ENCODE assay signal across 10 cellular contexts in the genomic region with DNA sequence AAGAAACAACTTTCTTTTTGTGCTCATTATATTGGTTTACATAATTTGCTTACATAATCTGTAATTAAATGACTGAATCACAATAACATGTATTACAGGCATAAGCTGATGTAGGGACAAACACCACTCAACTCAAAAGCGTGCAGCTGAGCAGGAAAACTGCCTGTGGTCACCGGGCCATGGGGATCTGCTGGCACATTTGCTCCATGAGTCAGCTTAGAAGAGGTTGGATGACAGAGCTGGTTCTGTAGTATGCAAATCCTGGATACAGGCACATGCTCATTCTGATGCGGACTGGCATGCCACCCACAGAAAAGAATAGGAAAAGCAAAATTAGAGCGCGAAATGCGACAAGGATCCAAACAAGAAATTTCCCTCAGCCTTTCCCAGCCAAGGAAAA.
A peak's percentile ranks its signal among the peaks of the same experiment; 100 is the strongest.
DNase-seq lines count a peak whose midpoint lies in the region; ATAC-seq, FAIRE-seq and TF ChIP-seq lines count a peak whose summit lies in the region.
"Had no signal": no experiment of that assay in that cellular context is flagged by ENCODE, and none has a peak within 500 bp of the region (broad histone marks: within the 10 kb centered on the region; RNA-seq: fewer than 3 reads in every experiment).

No MANE protein-coding gene starts in this region.

- peak overlapping the region; percentile 87 for H3K27ac Mint-ChIP-seq in astrocyte (ENCODE audit: unreplicated experiment)

- FAIRE-seq in astrocyte (lab: Jason Lieb, UNC), result peak; percentile 98

- H3K9ac ChIP-seq in astrocyte (ENCODE audit: low read length), result peak overlapping the region; percentile 64

- H3K27me3 ChIP-seq in astrocyte (ENCODE audit: insufficient read depth, low read length), result no peaks in the 10 kb centered on the region
- H3K27me3 ChIP-seq: tibial artery had no signal

- peak overlapping the region; percentile 78 for H3K27ac ChIP-seq in astrocyte (ENCODE audit: low read depth, low read length)
- H3K27ac ChIP-seq: HL-60, tibial artery had no signal

- no peaks in the 10 kb centered on the region for H3K27me3 Mint-ChIP-seq in astrocyte (ENCODE audit: low read depth, unreplicated experiment)

- no peaks in the 10 kb centered on the region for H3K9me3 Mint-ChIP-seq in astrocyte (ENCODE audit: unreplicated experiment)

- peak; percentile 19; the same call in 1 of the 2 replicates for TF ChIP-seq RAD21 in Ishikawa (IDR thresholded peaks at IDR 0.05; ENCODE audit: low read depth)

- DNase-seq in COLO668 (lab: John Stamatoyannopoulos, UW; ENCODE audit: unreplicated experiment) (peak; percentile 65), astrocyte (ENCODE audit: low read depth) (peak; percentile 97), kidney tubule cell (ENCODE audit: low spot score) (peak; percentile 96), SK-N-DZ (ENCODE audit: low spot score) (no peak)

- H3K9me3 ChIP-seq in astrocyte (ENCODE audit: insufficient read depth, low read depth, low read length), result no peaks in the 10 kb centered on the region
- H3K9me3 ChIP-seq: tibial artery had no signal

- no peaks in the 10 kb centered on the region for H3K36me3 ChIP-seq in astrocyte (ENCODE audit: insufficient read depth, low read length)
- H3K36me3 ChIP-seq: tibial artery had no signal

- H3K4me2 ChIP-seq in astrocyte (ENCODE audit: low read length), result peak overlapping the region; percentile 72

- H3K36me3 Mint-ChIP-seq in astrocyte (ENCODE audit: low read depth, unreplicated experiment), result peaks cover 2% of the 10 kb centered on the region

- peak overlapping the region; percentile 5 for H3K4me3 Mint-ChIP-seq in astrocyte (ENCODE audit: unreplicated experiment)

- H2AFZ ChIP-seq in astrocyte (ENCODE audit: low read depth, low read length), result no peak overlapping the region

- no peak for TF ChIP-seq EP300 in Ishikawa (IDR thresholded peaks at IDR 0.05; ENCODE audit: borderline replicate concordance)

- H3K4me1 Mint-ChIP-seq in astrocyte (ENCODE audit: low read depth, unreplicated experiment), result peaks cover 22% of the 10 kb centered on the region

- H3K4me1 ChIP-seq in astrocyte (ENCODE audit: insufficient read depth, low read length), result peaks cover 18% of the 10 kb centered on the region

- ATAC-seq in GM19463 (IDR thresholded peaks at IDR 0.05; ENCODE audit: unreplicated experiment) (no peak), GM18873 (IDR thresholded peaks at IDR 0.05; ENCODE audit: low FRiP score, unreplicated experiment) (no peak), GM18498 (IDR thresholded peaks at IDR 0.05; ENCODE audit: unreplicated experiment) (no peak)

- no peak overlapping the region for H3K4me3 ChIP-seq in astrocyte (ENCODE audit: insufficient read depth, low read depth, low read length)
- H3K4me3 ChIP-seq: tibial artery had no signal

- H4K20me1 ChIP-seq in astrocyte (ENCODE audit: insufficient read depth, low read length), result no peaks in the 10 kb centered on the region

- no peaks in the 10 kb centered on the region for H3K79me2 ChIP-seq in astrocyte (ENCODE audit: insufficient read depth, low read length)

- TF ChIP-seq CTCF in astrocyte (IDR thresholded peaks at IDR 0.05; ENCODE audit: insufficient read depth, low read depth, low read length), result no peak

TF ChIP-seq in Ishikawa, 13 proteins besides CTCF, POLR2A, EP300 and RAD21:
- TF ChIP-seq CEBPB (IDR thresholded peaks at IDR 0.05) (no peak), TAF1 (IDR thresholded peaks at IDR 0.05; ENCODE audit: low read depth) (no peak), MAX (IDR thresholded peaks at IDR 0.05) (peak; percentile 81), NFIC (IDR thresholded peaks at IDR 0.05) (0 out of 2 replicates have a peak, but pooled peaks have one; percentile 15), TCF12 (IDR thresholded peaks at IDR 0.05; ENCODE audit: low read depth) (no peak; the same call in 1 of the 2 replicates), YY1 (IDR thresholded peaks at IDR 0.05; ENCODE audit: low read depth) (no peak), EGR1 (IDR thresholded peaks at IDR 0.05) (no peak), FOXM1 (IDR thresholded peaks at IDR 0.05; ENCODE audit: borderline replicate concordance, low read depth) (no peak), REST (IDR thresholded peaks at IDR 0.05; ENCODE audit: low read depth) (no peak), TEAD4 (IDR thresholded peaks at IDR 0.05) (peak; percentile 46; the same call in 1 of the 2 replicates)
- TF ChIP-seq, protein P1, sequence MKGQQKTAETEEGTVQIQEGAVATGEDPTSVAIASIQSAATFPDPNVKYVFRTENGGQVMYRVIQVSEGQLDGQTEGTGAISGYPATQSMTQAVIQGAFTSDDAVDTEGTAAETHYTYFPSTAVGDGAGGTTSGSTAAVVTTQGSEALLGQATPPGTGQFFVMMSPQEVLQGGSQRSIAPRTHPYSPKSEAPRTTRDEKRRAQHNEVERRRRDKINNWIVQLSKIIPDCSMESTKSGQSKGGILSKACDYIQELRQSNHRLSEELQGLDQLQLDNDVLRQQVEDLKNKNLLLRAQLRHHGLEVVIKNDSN (IDR thresholded peaks at IDR 0.05), result 0 out of 2 replicates have a peak, but pooled peaks have one; percentile 24
